In the genomic region with DNA sequence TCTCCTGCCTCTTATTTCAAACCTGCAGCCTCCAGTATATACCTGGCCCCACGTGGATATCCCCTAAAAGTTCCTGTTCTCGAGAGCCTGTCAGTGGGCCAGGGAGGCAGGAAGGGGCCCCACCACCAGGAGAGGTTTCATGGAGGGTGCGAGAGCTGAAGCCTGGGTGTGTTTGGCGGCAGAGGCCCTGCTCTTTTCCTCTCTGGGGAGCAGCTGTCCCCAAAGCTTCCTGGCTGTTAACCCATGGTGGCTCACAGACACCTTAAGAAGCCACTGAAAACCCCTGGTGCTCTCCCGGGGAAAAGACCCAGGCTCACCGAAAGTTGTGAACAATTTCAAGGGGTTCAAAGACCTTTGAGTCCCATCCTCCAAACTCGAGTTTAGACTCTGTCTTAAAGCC, we compare ENCODE assay signal across 9 cellular contexts. TPM values are rescaled to one million over a fixed set of nuclear protein-coding genes. Genes with fewer than 3 reads are reported as not detected.
A peak's percentile ranks its signal among the peaks of the same experiment; 100 is the strongest.
DNase-seq lines count a peak whose midpoint lies in the region; ATAC-seq and TF ChIP-seq lines count a peak whose summit lies in the region.
"Had no signal": no experiment of that assay in that cellular context is flagged by ENCODE, and none has a peak within 500 bp of the region (broad histone marks: within the 10 kb centered on the region; RNA-seq: fewer than 3 reads in every experiment).

No MANE protein-coding gene starts in this region.

- TF ChIP-seq POLR2A in lower leg skin (IDR thresholded peaks at IDR 0.05): no peak

- no peak overlapping the region for H4K91ac ChIP-seq in mesenchymal stem cell (ENCODE audit: low read length)

- no peak overlapping the region for H4K8ac ChIP-seq in mesenchymal stem cell (ENCODE audit: low read length)

- H2AK5ac ChIP-seq in mesenchymal stem cell (ENCODE audit: low read length, severe bottlenecking): no peak overlapping the region

- H3K9me3 Mint-ChIP-seq in T-cell: no peaks in the 10 kb centered on the region

- H3K9me3 ChIP-seq in mesenchymal stem cell (ENCODE audit: control insufficient read depth, low read length): no peaks in the 10 kb centered on the region

- H2BK15ac ChIP-seq in mesenchymal stem cell (ENCODE audit: low read depth, poor library complexity, severe bottlenecking): no peak overlapping the region

- no peak overlapping the region for H3K4ac ChIP-seq in mesenchymal stem cell (ENCODE audit: low read depth in 1 of 2, low read length in 2 of 2)

- H3K4me1 ChIP-seq in mesenchymal stem cell (ENCODE audit: control insufficient read depth, insufficient read depth, low read depth, low read length): peaks cover 32% of the 10 kb centered on the region

- no peaks in the 10 kb centered on the region for H3K36me3 Mint-ChIP-seq in T-cell

- no peak overlapping the region for H2BK12ac ChIP-seq in mesenchymal stem cell (ENCODE audit: low read length in 2 of 2)

- peaks cover 17 to 24% (median 23%) of the 10 kb centered on the region in 3 donors for H3K4me1 Mint-ChIP-seq in T-cell

- in situ Hi-C loops in KBM-7 (cut with MboI; ENCODE audit: low pct_unique_long_range_greater_than_20kb, low sequenced_read_pairs): no loop called here

- peaks cover 15 to 23% of the 10 kb centered on the region in 2 experiments for H3K36me3 ChIP-seq in mesenchymal stem cell (ENCODE audit: control insufficient read depth in 1 of 2, insufficient read depth in 2 of 2, low read depth in 1 of 2, low read length in 2 of 2)

- H3K4me3 ChIP-seq in GM08714 (ENCODE audit: low read length): peak overlapping the region; percentile 69; the same call in 1 of the 2 replicates
- peak overlapping the region in 1 of 2 experiments; percentile 84 for H3K4me3 ChIP-seq in mesenchymal stem cell (ENCODE audit: insufficient read depth in 1 of 2, low read depth in 1 of 2, low read length in 2 of 2)
- no peak overlapping the region for H3K4me3 ChIP-seq in lower leg skin (ENCODE audit: low read depth, poor library complexity, severe bottlenecking)

- TF ChIP-seq CTCF in lower leg skin (IDR thresholded peaks at IDR 0.05): no peak

- no peaks in the 10 kb centered on the region for H3K27me3 ChIP-seq in mesenchymal stem cell (ENCODE audit: control insufficient read depth in 1 of 2, insufficient read depth in 1 of 2, low read length in 2 of 2)

- no peak overlapping the region for H2BK120ac ChIP-seq in mesenchymal stem cell (ENCODE audit: low read depth, low read length)

- ATAC-seq in GM21717 (IDR thresholded peaks at IDR 0.05; ENCODE audit: unreplicated experiment): peak; percentile 40
- ATAC-seq in T-cell (replicated peaks in 1 of 4): no peak

- no peak overlapping the region for H3K4me2 ChIP-seq in mesenchymal stem cell (ENCODE audit: low read length, poor library complexity, severe bottlenecking)

- peak overlapping the region; percentile 77 for H3K9ac ChIP-seq in mesenchymal stem cell (ENCODE audit: low read length)

- peak overlapping the region; percentile 69 to 76 for H3K27ac Mint-ChIP-seq in T-cell

- no peak overlapping the region for H2AFZ ChIP-seq in mesenchymal stem cell (ENCODE audit: low read depth, low read length)

- peak overlapping the region; percentile 79 to 90 (median 85) for H3K4me3 Mint-ChIP-seq in T-cell

- peaks cover 10% of the 10 kb centered on the region for H3K79me1 ChIP-seq in mesenchymal stem cell (replicated peaks; ENCODE audit: low read length, poor library complexity, severe bottlenecking)

- CTCF ChIA-PET in T-cell (lab: Charles Lee): interaction anchor here in 1 of 2 donors (1.6 to 2.3 kb wide), 2 partner anchors 19 to 37 kb away, joined by 3 to 21 read pairs; a partner anchor contains a TSS

- intact Hi-C loops in lower leg skin (cut with DNase I; ENCODE audit: low total_unique reads): no loop called here

- WGBS in mesenchymal stem cell: 82% methylated on average over 7 of the region's 7 CpGs
- WGBS in lower leg skin, 2 donors: 34 to 48% methylated on average over 7 of the region's 7 CpGs

- POLR2A ChIA-PET in T-cell (lab: Charles Lee): interaction anchor here in 1 of 2 donors (1.0 kb wide), 1 partner anchor 18 kb away, joined by 5 read pairs; a partner anchor contains a TSS

- no peak overlapping the region for H3K14ac ChIP-seq in mesenchymal stem cell (ENCODE audit: low read length in 2 of 2)

- H3K18ac ChIP-seq in mesenchymal stem cell (ENCODE audit: low read depth in 1 of 2, low read length in 2 of 2): no peak overlapping the region

- H3K27ac ChIP-seq in mesenchymal stem cell (ENCODE audit: low read length, poor library complexity, severe bottlenecking): no peak overlapping the region

- H3K27me3 Mint-ChIP-seq in T-cell: no peaks in the 10 kb centered on the region

- H3K23ac ChIP-seq in mesenchymal stem cell (ENCODE audit: low read length in 2 of 2): no peak overlapping the region

- no peak for DNase-seq in T-cell
- no peak for DNase-seq in mesenchymal stem cell
- no peak for DNase-seq in lower leg skin (ENCODE audit: low spot score in 2 of 2)
- no peak for DNase-seq in germinal center (ENCODE audit: low spot score)
- DNase-seq in KBM-7: no peak
- no peak for DNase-seq in NCI-H1694 treated with DMSO at 0.1 percent for 48 hours (lab: John Stamatoyannopoulos, UW)

- H2BK5ac ChIP-seq in mesenchymal stem cell (ENCODE audit: low read depth, low read length, poor library complexity, severe bottlenecking): no peak overlapping the region

RNA-seq across cellular contexts. Expression of a gene that starts 1.1 kb away (rescaled TPM):
- 10 to 100 TPM in 2 of 5 donors, 1 to 10 TPM in 3; 6.6 to 10.5 (median 9.2) TPM for total RNA-seq in T-cell
- polyA plus RNA-seq in mesenchymal stem cell (2013, experiment 1 of 2): 2.9 TPM
- polyA plus RNA-seq in mesenchymal stem cell (2013, experiment 2 of 2): 2.9 TPM
- 1 to 10 TPM; 3.2 to 6.4 (median 4.0) TPM for total RNA-seq in lower leg skin

RNA-seq across cellular contexts. Expression of a gene that starts 17.5 kb away (rescaled TPM):
- total RNA-seq in T-cell (10 to 100 TPM; 23.0 to 55.2 (median 48.0) TPM), lower leg skin (10 to 100 TPM; 16.1 to 58.8 (median 28.3) TPM)
- 13.7 TPM for polyA plus RNA-seq in mesenchymal stem cell (2013, experiment 1 of 2)
- polyA plus RNA-seq in mesenchymal stem cell (2013, experiment 2 of 2): 14.3 TPM

RNA-seq across cellular contexts. Expression of a gene that starts 34.2 kb away (rescaled TPM):
- total RNA-seq in T-cell (1 to 10 TPM in 2 of 5 donors, under 1 TPM in 3; 0.54 to 1.2 (median 0.80) TPM), lower leg skin (100 to 1,000 TPM in 3 of 4 donors, 10 to 100 TPM in 1; 95.5 to 155 (median 113) TPM)
- polyA plus RNA-seq in mesenchymal stem cell (2013, experiment 1 of 2): 31.0 TPM
- polyA plus RNA-seq in mesenchymal stem cell (2013, experiment 2 of 2): 31.2 TPM

RNA-seq across cellular contexts. Expression of a gene that starts 35.5 kb away (rescaled TPM):
- total RNA-seq in T-cell (10 to 100 TPM; 33.8 to 47.7 (median 36.6) TPM), lower leg skin (100 to 1,000 TPM; 101 to 108 (median 104) TPM)
- 66.0 TPM for polyA plus RNA-seq in mesenchymal stem cell (2013, experiment 1 of 2)
- polyA plus RNA-seq in mesenchymal stem cell (2013, experiment 2 of 2): 68.3 TPM

RNA-seq across cellular contexts. Expression of a gene that starts 48.5 kb away (rescaled TPM):
- total RNA-seq in T-cell: 1 to 10 TPM in 4 of 5 donors, under 1 TPM in 1; 0.68 to 5.1 (median 1.9) TPM
- 1.0 TPM for polyA plus RNA-seq in mesenchymal stem cell (2013, experiment 1 of 2)
- polyA plus RNA-seq in mesenchymal stem cell (2013, experiment 2 of 2): 0.68 TPM
- total RNA-seq in lower leg skin: 100 to 1,000 TPM in 1 of 4 donors, 10 to 100 TPM in 3; 71.1 to 117 (median 81.1) TPM
- total RNA-seq: RPMI7951 had no signal

Comparison
In these comparisons a context has a peak if more than half of its experiments do, and no peak if none do; other contexts are left out.
1. RNA of a gene that starts 34.2 kb away (total RNA-seq): 95.5 to 155 TPM in lower leg skin; 0.54 to 1.2 TPM in T-cell; every median in the first group is over 10 times any median in the second.